24 cellular contexts compared by ENCODE assay signal in the genomic region with DNA sequence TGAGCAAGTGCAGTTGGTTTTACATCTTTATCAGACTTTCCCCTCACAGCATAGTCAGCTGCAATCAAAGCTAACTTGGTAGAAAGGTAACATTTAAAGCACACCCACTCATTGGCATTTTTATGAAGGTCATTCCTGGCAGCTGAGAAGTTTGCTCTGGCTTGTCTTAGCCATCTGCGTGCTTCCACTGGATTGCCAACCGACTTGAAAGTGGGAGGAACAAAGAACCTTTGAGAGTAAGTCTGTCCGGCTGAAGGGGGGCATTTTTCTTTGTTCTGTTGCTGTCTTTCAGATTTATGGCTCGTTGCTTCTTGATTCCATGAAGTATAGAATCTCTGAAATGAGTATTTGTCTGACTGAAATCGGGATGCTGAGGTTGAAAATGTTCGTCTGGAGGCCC.
"Had no signal": no experiment of that assay in that cellular context is flagged by ENCODE, and none has a peak within 500 bp of the region (broad histone marks: within the 10 kb centered on the region; RNA-seq: fewer than 3 reads in every experiment).

No MANE protein-coding gene starts in this region.

- H3K27me3 ChIP-seq: dorsolateral prefrontal cortex, gastroesophageal sphincter, heart right ventricle, left lung, neutrophil, pancreas, right atrium auricular region, stomach, tibial artery had no signal

- H3K27ac ChIP-seq: epithelial cell of prostate, gastroesophageal sphincter, heart right ventricle, left lung, neutrophil, pancreas, right atrium auricular region, stomach, tibial artery had no signal

- DNase-seq: dorsolateral prefrontal cortex; effector CD4-positive, alpha-beta T cell; foreskin fibroblast; glutamatergic neuron; heart right ventricle; hippocampal formation; left cardiac atrium; left lung; natural killer cell; pancreas; stimulated activated CD4-positive, alpha-beta T cell treated with anti-CD3 and anti-CD28 coated beads, Interleukin-2, amount 100 ng/mL, for 24 hours; stimulated activated CD4-positive, alpha-beta T cell treated with anti-CD3 and anti-CD28 coated beads, Interleukin-4, amount 100 ng/mL, for 24 hours; stimulated activated naive CD4-positive, alpha-beta T cell treated with Interleukin-2 at 50 U/mL for 16 hours; stomach; tibial artery had no signal

- ATAC-seq: esophagus mucosa; gastroesophageal sphincter; heart right ventricle; left cardiac atrium; left lung; natural killer cell; pancreas; sciatic nerve; stimulated activated effector memory CD8-positive, alpha-beta T cell treated with anti-CD3 and anti-CD28 coated beads, Interleukin-12 subunit alpha, Interleukin-12 subunit beta, amount 100 ng/mL, for 72 hours had no signal

- H3K9me3 ChIP-seq: neutrophil, pancreas had no signal

- H3K36me3 ChIP-seq: left lung, neutrophil, pancreas, right atrium auricular region had no signal

- FAIRE-seq: colon, islet of Langerhans, pancreas had no signal

- H3K4me3 ChIP-seq: dorsolateral prefrontal cortex, gastroesophageal sphincter, heart right ventricle, left lung, pancreas, right atrium auricular region, stomach, tibial artery had no signal

- H3K4me1 ChIP-seq: gastroesophageal sphincter, heart right ventricle, left lung, pancreas, right atrium auricular region, stomach, tibial artery had no signal
